In the genomic region with DNA sequence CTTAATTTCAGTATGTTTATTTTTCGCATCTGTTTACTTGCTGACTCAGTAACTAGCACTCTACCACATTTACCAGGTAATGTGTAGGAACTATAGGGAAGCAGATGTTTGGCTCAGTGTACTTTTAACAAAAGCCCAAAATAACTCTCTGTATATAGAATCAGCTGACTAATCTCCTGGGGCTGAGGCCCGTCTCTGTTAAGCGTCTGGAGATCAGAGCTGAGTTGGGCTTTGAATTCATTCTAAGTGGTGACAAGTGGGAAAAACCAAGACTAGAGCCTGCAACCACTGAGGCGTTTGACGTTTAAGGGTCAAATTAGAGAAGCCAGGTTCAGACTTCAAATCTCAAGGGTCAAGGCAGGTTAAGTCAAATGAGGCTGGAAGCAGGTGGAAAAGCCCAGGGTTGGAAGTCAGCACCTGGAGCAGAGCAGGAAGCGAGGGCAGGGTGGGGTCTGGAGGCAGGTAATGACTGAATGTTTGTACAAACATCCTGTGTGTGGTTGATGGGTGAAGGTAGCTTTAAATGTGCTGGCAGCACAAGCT, we compare ENCODE assay signal across 8 cellular contexts. TPM values are rescaled to one million over a fixed set of nuclear protein-coding genes. Genes with fewer than 3 reads are reported as not detected.
DNase-seq lines count a peak whose midpoint lies in the region; ATAC-seq and TF ChIP-seq lines count a peak whose summit lies in the region.

No MANE protein-coding gene starts in this region.

- no peaks in the 10 kb centered on the region for H3K79me2 ChIP-seq in PC-9 (ENCODE audit: low read depth)

- no peaks in the 10 kb centered on the region for H3K36me3 ChIP-seq in PC-9 (ENCODE audit: low read depth)

- no peak for TF ChIP-seq CTCF in PC-9 (conservative IDR thresholded peaks at IDR 0.05)
- no peak for TF ChIP-seq CTCF in fibroblast of villous mesenchyme (IDR thresholded peaks at IDR 0.05; ENCODE audit: insufficient read depth, low read depth, low read length)

- H2AFZ ChIP-seq in PC-9, result no peak overlapping the region; the same call in 1 of the 2 replicates

- POLR2A ChIA-PET in PC-9 (lab: Charles Lee; ENCODE audit: unreplicated experiment), result interaction anchor here (0.5 kb wide), 1 partner anchor 9 kb away, joined by 8 read pairs; no protein-coding TSS in a partner anchor

- CTCF ChIA-PET in PC-9 (lab: Charles Lee), result interaction anchor here (1.6 kb wide), 1 partner anchor 48 kb away, joined by 3 read pairs; no protein-coding TSS in a partner anchor

- H3K4me3 ChIP-seq in PC-9 (no peak overlapping the region; the same call in 1 of the 2 replicates), fibroblast of villous mesenchyme (ENCODE audit: low read depth, low read length) (no peak overlapping the region)

- BruUV-seq in PC-9 (replicated peaks; lab: Mats Ljungman, UMichigan), result no TSS peak

- H3K9me2 ChIP-seq in PC-9 (ENCODE audit: insufficient read depth), result no peaks in the 10 kb centered on the region

- DNase-seq in COR-L47 (lab: John Stamatoyannopoulos, UW), result peak; percentile 46
- DNase-seq in PC-9, result peak in 1 of 2 experiments; percentile 79
- peak; percentile 74 for DNase-seq in fibroblast of villous mesenchyme (ENCODE audit: low read depth)
- no peak for DNase-seq in cerebellar nuclear complex (lab: John Stamatoyannopoulos, UW)
- DNase-seq in stimulated activated CD4-positive, alpha-beta T cell treated with anti-CD3 and anti-CD28 coated beads, Interleukin-4, amount 100 ng/mL, for 1 hour, result no peak
- DNase-seq in G401 (ENCODE audit: low spot score), result no peak

- H3K27me3 ChIP-seq in PC-9 (ENCODE audit: insufficient read depth, low read depth), result no peaks in the 10 kb centered on the region

- no peaks in the 10 kb centered on the region for H3K9me3 ChIP-seq in PC-9 (ENCODE audit: insufficient read depth, low read depth)

- H3K4me2 ChIP-seq in PC-9, result peak overlapping the region; percentile 57

- peak; percentile 40 for ATAC-seq in HG02642 (IDR thresholded peaks at IDR 0.05; ENCODE audit: poor library complexity, unreplicated experiment)
- no peak for ATAC-seq in GM21381 (IDR thresholded peaks at IDR 0.05; ENCODE audit: unreplicated experiment)

- H4K20me1 ChIP-seq in PC-9 (ENCODE audit: insufficient read depth), result no peaks in the 10 kb centered on the region

- intact Hi-C loops in PC-9 (cut with micrococcal nuclease; ENCODE audit: unreplicated experiment), result loop anchor here (1.0 kb wide), 1 partner anchor 9 kb away; no protein-coding TSS in a partner anchor

- peak overlapping the region; percentile 78 for H3K27ac ChIP-seq in PC-9

- in situ Hi-C loops in G401 (cut with HindIII; ENCODE audit: low sequenced_read_pairs), result no loop called here

- peaks cover 47% of the 10 kb centered on the region for H3F3A ChIP-seq in PC-9 (ENCODE audit: insufficient read depth, low read depth)

- H3K4me1 ChIP-seq in PC-9 (replicated peaks; ENCODE audit: insufficient read depth), result peaks cover 59% of the 10 kb centered on the region

RNA-seq across cellular contexts. Expression of gene LYST, which starts 56.8 kb away (rescaled TPM):
- total RNA-seq in PC-9 (2021) (13.6 and 14.1 TPM in 2 replicates), fibroblast of villous mesenchyme (56.7 and 88.9 TPM in 2 replicates)
- 0.58 and 0.68 TPM in 2 replicates for total RNA-seq in G401 (2014; rRNA removed; shearing (Covaris generic))

Comparison
In these comparisons a context has a peak if more than half of its experiments do, and no peak if none do; other contexts are left out.
1. DNase-seq: peak in COR-L47 (single experiment) and fibroblast of villous mesenchyme (single experiment); none in cerebellar nuclear complex (0 of 2), stimulated activated CD4-positive, alpha-beta T cell treated with anti-CD3 and anti-CD28 coated beads, Interleukin-4, amount 100 ng/mL, for 1 hour (single experiment) and G401 (single experiment).